Comparison of ENCODE assay signal across 1 cellular context in genomic region chr17:81802048-81802758, GRCh38.
TF ChIP-seq lines count a peak whose summit lies in the region.

No MANE protein-coding gene starts in this region.

TF ChIP-seq in WTC11, 78 proteins besides CTCF, POLR2A, EP300 and RAD21 (continued from another document):
- TF ChIP-seq PRDM15 (CRISPR knock-in tag; IDR thresholded peaks at IDR 0.05) = no peak
- TF ChIP-seq ZNF121 (CRISPR knock-in tag; IDR thresholded peaks at IDR 0.05) = no peak
- no peak for TF ChIP-seq PRRX2 (CRISPR knock-in tag; IDR thresholded peaks at IDR 0.05)
- no peak for TF ChIP-seq KAT7 (CRISPR knock-in tag; IDR thresholded peaks at IDR 0.05; ENCODE audit: borderline replicate concordance)
- no peak for TF ChIP-seq STAT6 (CRISPR knock-in tag; conservative IDR thresholded peaks at IDR 0.05; ENCODE audit: low read depth)
- no peak for TF ChIP-seq ERG (CRISPR knock-in tag; IDR thresholded peaks at IDR 0.05)
- TF ChIP-seq RORB (CRISPR knock-in tag; IDR thresholded peaks at IDR 0.05) = no peak
- no peak for TF ChIP-seq ZBTB21 (CRISPR knock-in tag; IDR thresholded peaks at IDR 0.05; ENCODE audit: borderline replicate concordance)
- no peak for TF ChIP-seq SMAD3 (CRISPR knock-in tag; IDR thresholded peaks at IDR 0.05; ENCODE audit: borderline replicate concordance)
